8 cellular contexts compared by ENCODE assay signal in genomic region chr3:49856181-49857005, GRCh38. TPM values are rescaled to one million over a fixed set of nuclear protein-coding genes. Genes with fewer than 3 reads are reported as not detected.
A peak's percentile ranks its signal among the peaks of the same experiment; 100 is the strongest.
DNase-seq lines count a peak whose midpoint lies in the region; ATAC-seq and TF ChIP-seq lines count a peak whose summit lies in the region.

A gene with protein sequence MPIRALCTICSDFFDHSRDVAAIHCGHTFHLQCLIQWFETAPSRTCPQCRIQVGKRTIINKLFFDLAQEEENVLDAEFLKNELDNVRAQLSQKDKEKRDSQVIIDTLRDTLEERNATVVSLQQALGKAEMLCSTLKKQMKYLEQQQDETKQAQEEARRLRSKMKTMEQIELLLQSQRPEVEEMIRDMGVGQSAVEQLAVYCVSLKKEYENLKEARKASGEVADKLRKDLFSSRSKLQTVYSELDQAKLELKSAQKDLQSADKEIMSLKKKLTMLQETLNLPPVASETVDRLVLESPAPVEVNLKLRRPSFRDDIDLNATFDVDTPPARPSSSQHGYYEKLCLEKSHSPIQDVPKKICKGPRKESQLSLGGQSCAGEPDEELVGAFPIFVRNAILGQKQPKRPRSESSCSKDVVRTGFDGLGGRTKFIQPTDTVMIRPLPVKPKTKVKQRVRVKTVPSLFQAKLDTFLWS (minus strand): TSS chr3:49856564. CDS start chr3:49856453, 111 bp downstream.

- no peaks in the 10 kb centered on the region for H3K9me3 Mint-ChIP-seq in WTC11

- TF ChIP-seq CTCF in WTC11 (IDR thresholded peaks at IDR 0.05) (no peak), cardiac fibroblast (IDR thresholded peaks at IDR 0.05; ENCODE audit: low read depth, low read length) (no peak)

- POLR2A ChIA-PET in WTC11 (lab: Charles Lee), result interaction anchor here (0.7 to 1.3 kb wide), 3 partner anchors 12 to 405 kb away, joined by 3 read pairs; partner anchors contain the start of gene RBM6

- peak within 1 kb of the TSS; percentile 97 for H3K4me3 Mint-ChIP-seq in WTC11

- ATAC-seq in GM18909 (IDR thresholded peaks at IDR 0.05; ENCODE audit: poor library complexity, unreplicated experiment), result peak; percentile 94
- peak; percentile 90 for ATAC-seq in HG03159 (IDR thresholded peaks at IDR 0.05; ENCODE audit: unreplicated experiment)
- ATAC-seq in WTC11, result peak; percentile 99

- H3K27me3 Mint-ChIP-seq in WTC11 (ENCODE audit: low read depth), result no peaks in the 10 kb centered on the region

- DNase-seq in AG08396 (ENCODE audit: low spot score) (peak; percentile 99), NCI-H226 (peak; percentile 85), WTC11 (ENCODE audit: low spot score) (peak; percentile 97), cardiac fibroblast (ENCODE audit: low read depth in 2 of 2) (peak; percentile 92 to 94), inferior parietal cortex (ENCODE audit: extremely low spot score) (peak; percentile 97), smooth muscle cell of the brain vasculature (ENCODE audit: low read depth, low spot score) (peak; percentile 78)

- peak within 1 kb of the TSS; percentile 70 to 82 for H3K4me3 ChIP-seq in cardiac fibroblast (replicated peaks in 1 of 2; ENCODE audit: low read depth in 2 of 2, low read length in 2 of 2)

- H3K27ac Mint-ChIP-seq in WTC11, result peak within 1 kb of the TSS; percentile 86

- CTCF ChIA-PET in WTC11 (lab: Charles Lee), result interaction anchor here (1.0 to 1.6 kb wide), 9 partner anchors 12 to 54 kb away, joined by 3 to 6 read pairs (median 4); partner anchors contain the start of gene INKA1

- H3K36me3 Mint-ChIP-seq in WTC11, result peaks cover 12% of the 10 kb centered on the region

- H3K4me1 Mint-ChIP-seq in WTC11, result peaks cover 11% of the 10 kb centered on the region

TF ChIP-seq in WTC11, 78 proteins besides CTCF, POLR2A, EP300 and RAD21 (continues in another document):
- TF ChIP-seq NR3C1 (CRISPR knock-in tag; conservative IDR thresholded peaks at IDR 0.05; ENCODE audit: low read depth), result no peak
- no peak for TF ChIP-seq OVOL2 (CRISPR knock-in tag; IDR thresholded peaks at IDR 0.05; ENCODE audit: borderline replicate concordance)
- TF ChIP-seq, protein P1, sequence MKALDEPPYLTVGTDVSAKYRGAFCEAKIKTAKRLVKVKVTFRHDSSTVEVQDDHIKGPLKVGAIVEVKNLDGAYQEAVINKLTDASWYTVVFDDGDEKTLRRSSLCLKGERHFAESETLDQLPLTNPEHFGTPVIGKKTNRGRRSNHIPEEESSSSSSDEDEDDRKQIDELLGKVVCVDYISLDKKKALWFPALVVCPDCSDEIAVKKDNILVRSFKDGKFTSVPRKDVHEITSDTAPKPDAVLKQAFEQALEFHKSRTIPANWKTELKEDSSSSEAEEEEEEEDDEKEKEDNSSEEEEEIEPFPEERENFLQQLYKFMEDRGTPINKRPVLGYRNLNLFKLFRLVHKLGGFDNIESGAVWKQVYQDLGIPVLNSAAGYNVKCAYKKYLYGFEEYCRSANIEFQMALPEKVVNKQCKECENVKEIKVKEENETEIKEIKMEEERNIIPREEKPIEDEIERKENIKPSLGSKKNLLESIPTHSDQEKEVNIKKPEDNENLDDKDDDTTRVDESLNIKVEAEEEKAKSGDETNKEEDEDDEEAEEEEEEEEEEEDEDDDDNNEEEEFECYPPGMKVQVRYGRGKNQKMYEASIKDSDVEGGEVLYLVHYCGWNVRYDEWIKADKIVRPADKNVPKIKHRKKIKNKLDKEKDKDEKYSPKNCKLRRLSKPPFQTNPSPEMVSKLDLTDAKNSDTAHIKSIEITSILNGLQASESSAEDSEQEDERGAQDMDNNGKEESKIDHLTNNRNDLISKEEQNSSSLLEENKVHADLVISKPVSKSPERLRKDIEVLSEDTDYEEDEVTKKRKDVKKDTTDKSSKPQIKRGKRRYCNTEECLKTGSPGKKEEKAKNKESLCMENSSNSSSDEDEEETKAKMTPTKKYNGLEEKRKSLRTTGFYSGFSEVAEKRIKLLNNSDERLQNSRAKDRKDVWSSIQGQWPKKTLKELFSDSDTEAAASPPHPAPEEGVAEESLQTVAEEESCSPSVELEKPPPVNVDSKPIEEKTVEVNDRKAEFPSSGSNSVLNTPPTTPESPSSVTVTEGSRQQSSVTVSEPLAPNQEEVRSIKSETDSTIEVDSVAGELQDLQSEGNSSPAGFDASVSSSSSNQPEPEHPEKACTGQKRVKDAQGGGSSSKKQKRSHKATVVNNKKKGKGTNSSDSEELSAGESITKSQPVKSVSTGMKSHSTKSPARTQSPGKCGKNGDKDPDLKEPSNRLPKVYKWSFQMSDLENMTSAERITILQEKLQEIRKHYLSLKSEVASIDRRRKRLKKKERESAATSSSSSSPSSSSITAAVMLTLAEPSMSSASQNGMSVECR (CRISPR knock-in tag; IDR thresholded peaks at IDR 0.05; ENCODE audit: borderline replicate concordance), result peak; percentile 83; the same call in 1 of the 2 replicates
- TF ChIP-seq JUN (CRISPR knock-in tag; IDR thresholded peaks at IDR 0.05), result no peak
- TF ChIP-seq SOX15 (CRISPR knock-in tag; IDR thresholded peaks at IDR 0.05), result no peak
- TF ChIP-seq ZNF425 (CRISPR knock-in tag; conservative IDR thresholded peaks at IDR 0.05), result no peak
- no peak for TF ChIP-seq ZNF263 (CRISPR knock-in tag; IDR thresholded peaks at IDR 0.05; ENCODE audit: low read depth)
- no peak for TF ChIP-seq TEAD4 (CRISPR knock-in tag; IDR thresholded peaks at IDR 0.05)
- TF ChIP-seq NFATC4 (CRISPR knock-in tag; IDR thresholded peaks at IDR 0.05), result no peak
- TF ChIP-seq ZNF532 (CRISPR knock-in tag; IDR thresholded peaks at IDR 0.05; ENCODE audit: borderline replicate concordance), result no peak

RNA-seq across cellular contexts. Expression of the gene that starts here (rescaled TPM):
- 25.9 to 31.8 TPM (median 29.9 TPM) in 3 replicates for total RNA-seq in WTC11 (2021)

Comparison
In these comparisons a context has a peak if more than half of its experiments do, and no peak if none do; other contexts are left out.
1. Peak in every context shown above with its lines: DNase-seq, ATAC-seq and H3K4me3 ChIP-seq.